Comparison of ENCODE assay signal across 8 cellular contexts in genomic region chr1:39408641-39409054, GRCh38.
DNase-seq lines count a peak whose midpoint lies in the region; TF ChIP-seq lines count a peak whose summit lies in the region.

No MANE protein-coding gene starts in this region.

- H3K56ac ChIP-seq in H9 (ENCODE audit: insufficient read length, low read depth, low read length), result no peak overlapping the region

- no peak overlapping the region for H3K18ac ChIP-seq in H9 (ENCODE audit: insufficient read length, low read depth, low read length)

- DNase-seq in H9 (peak; percentile 98), MG63 (peak; percentile 97), SHP77 treated with DMSO at 0.1 percent for 48 hours (lab: John Stamatoyannopoulos, UW) (peak; percentile 81), activated gamma-delta T cell treated with Interleukin-2 at 50 U/mL for 16 hours (peak; percentile 73), foreskin fibroblast (peak; percentile 97 to 99), neural crest cell (ENCODE audit: low read depth, low spot score) (peak; percentile 91), stomach (peak; percentile 93)

- H3K4me3 Mint-ChIP-seq in H9, result peak overlapping the region; percentile 80 to 91; a peak in 4 of 5 replicates
- H3K4me3 Mint-ChIP-seq in neural crest cell, result peak overlapping the region; percentile 95

- H3K9me3 ChIP-seq in DOHH2 (ENCODE audit: control insufficient read depth, insufficient read depth, low read length), result no peaks in the 10 kb centered on the region
- H3K9me3 ChIP-seq in H9 (ENCODE audit: control insufficient read depth, low read depth, low read length), result no peaks in the 10 kb centered on the region
- no peaks in the 10 kb centered on the region for H3K9me3 ChIP-seq in MG63
- no peaks in the 10 kb centered on the region for H3K9me3 ChIP-seq in stomach

- no peak overlapping the region for H3K14ac ChIP-seq in H9 (ENCODE audit: insufficient read depth, low read length)

- H2BK12ac ChIP-seq in H9 (ENCODE audit: insufficient read length, low read depth, low read length), result no peak overlapping the region

- H4K91ac ChIP-seq in H9 (ENCODE audit: insufficient read length, low read depth, low read length), result no peak overlapping the region

- TF ChIP-seq CTCF in DOHH2 (IDR thresholded peaks at IDR 0.05; ENCODE audit: low read depth, low read length, poor library complexity, severe bottlenecking), result no peak
- no peak for TF ChIP-seq CTCF in H9 (conservative IDR thresholded peaks at IDR 0.05)
- TF ChIP-seq CTCF in foreskin fibroblast (IDR thresholded peaks at IDR 0.05; ENCODE audit: low read depth, low read length), result no peak
- TF ChIP-seq CTCF in neural crest cell (conservative IDR thresholded peaks at IDR 0.05), result no peak
- no peak for TF ChIP-seq CTCF in stomach (IDR thresholded peaks at IDR 0.05)

- H2BK120ac ChIP-seq in H9 (ENCODE audit: low read depth, low read length, poor library complexity, severe bottlenecking), result no peak overlapping the region

- H3K36me3 Mint-ChIP-seq in H9 (ENCODE audit: insufficient read depth in 1 of 3, low read depth in 3 of 3) (peaks cover 27 to 34% (median 30%) of the 10 kb centered on the region in 3 experiments), neural crest cell (ENCODE audit: low read depth) (no peaks in the 10 kb centered on the region)

- no CpG with 5 or more reads among the region's 53 CpGs for WGBS in H9 (ENCODE audit: extremely low coverage, insufficient read length, low lambda C conversion rate)
- WGBS in stomach, 5 donors, result 0 to 1% (median 0%) methylated on average over 12 to 52 of the region's 53 CpGs; no CpG with 5 or more reads in 1 of the 5 donors

- peak overlapping the region; percentile 81 for H3K4me3 ChIP-seq in DOHH2 (ENCODE audit: low read length)
- H3K4me3 ChIP-seq in MG63, result peak overlapping the region; percentile 72
- peak overlapping the region; percentile 53 to 72 for H3K4me3 ChIP-seq in foreskin fibroblast (ENCODE audit: low read depth in 1 of 2, low read length in 2 of 2)
- peak overlapping the region; percentile 63 to 87 (median 74) for H3K4me3 ChIP-seq in stomach

- H3K4ac ChIP-seq in H9 (ENCODE audit: low read depth, low read length), result no peak overlapping the region

- H2AFZ ChIP-seq in H9 (ENCODE audit: low read length), result no peak overlapping the region

- H4K5ac ChIP-seq in H9 (ENCODE audit: insufficient read length, low read depth, low read length), result no peak overlapping the region

- no peaks in the 10 kb centered on the region for H3K79me1 ChIP-seq in H9 (ENCODE audit: insufficient read depth, low read depth, low read length, poor library complexity, severe bottlenecking)

- no peaks in the 10 kb centered on the region; the same call in 1 of the 2 replicates for H3K27me3 ChIP-seq in DOHH2 (ENCODE audit: control insufficient read depth, low read length)
- H3K27me3 ChIP-seq in H9 (ENCODE audit: insufficient read depth, low read length), result no peaks in the 10 kb centered on the region
- H3K27me3 ChIP-seq in MG63, result no peaks in the 10 kb centered on the region
- H3K27me3 ChIP-seq in stomach, result no peaks in the 10 kb centered on the region

- peaks cover 3% of the 10 kb centered on the region; the same call in 1 of the 2 replicates for H3K79me2 ChIP-seq in DOHH2 (ENCODE audit: control insufficient read depth, low read length)
- peaks cover 20% of the 10 kb centered on the region; the same call in 1 of the 2 replicates for H3K79me2 ChIP-seq in H9 (ENCODE audit: insufficient read depth, low read length)

- no peak overlapping the region for H3T11ph ChIP-seq in H9 (ENCODE audit: low read length)

- H3F3A ChIP-seq in DOHH2 (ENCODE audit: control insufficient read depth, insufficient read depth), result peaks cover 4% of the 10 kb centered on the region; the same call in 1 of the 2 replicates

- H3K9me3 Mint-ChIP-seq in H9, result peaks cover 0 to 28% of the 10 kb centered on the region in 2 experiments; a peak in 3 of 5 replicates
- no peaks in the 10 kb centered on the region for H3K9me3 Mint-ChIP-seq in neural crest cell

- no peaks in the 10 kb centered on the region for H3K9me2 ChIP-seq in DOHH2 (replicated peaks; ENCODE audit: control insufficient read depth, low read length)

- intact Hi-C loops in stomach (cut with DNase I; ENCODE audit: low total_unique reads), result no loop called here

- H3K4me2 ChIP-seq in DOHH2 (ENCODE audit: low read length) (peak overlapping the region; percentile 83), H9 (ENCODE audit: insufficient read depth, insufficient read length, low read length) (peak overlapping the region; percentile 70)

- no peak overlapping the region for H2BK20ac ChIP-seq in H9 (ENCODE audit: low read depth, low read length, poor library complexity, severe bottlenecking)

- H3K36me3 ChIP-seq in DOHH2 (ENCODE audit: control insufficient read depth, low read length) (no peaks in the 10 kb centered on the region; the same call in 1 of the 2 replicates), MG63 (peaks cover 13% of the 10 kb centered on the region), stomach (peaks cover 3 to 14% (median 9%) of the 10 kb centered on the region in 4 donors)

- no peak overlapping the region for H3K23ac ChIP-seq in H9 (ENCODE audit: insufficient read length, low read depth, low read length)

- H3K27ac ChIP-seq in DOHH2 (ENCODE audit: low read depth, low read length) (no peak overlapping the region), H9 (ENCODE audit: insufficient read length, low read depth, low read length) (no peak overlapping the region), stomach (peak overlapping the region; percentile 90 to 96 (median 94))

- H2BK5ac ChIP-seq in H9 (ENCODE audit: insufficient read length, low read length), result no peak overlapping the region

- peaks cover 6% of the 10 kb centered on the region for H3K23me2 ChIP-seq in H9 (ENCODE audit: insufficient read length, low read depth, low read length, poor library complexity, severe bottlenecking)

- H2AK5ac ChIP-seq in H9 (ENCODE audit: insufficient read length, low read length), result no peak overlapping the region

- H3K4me1 ChIP-seq in DOHH2 (ENCODE audit: control insufficient read depth, low read length) (peaks cover 29% of the 10 kb centered on the region), H9 (ENCODE audit: insufficient read depth, low read length) (peaks cover 9% of the 10 kb centered on the region; the same call in 1 of the 2 replicates), stomach (peaks cover 52 to 86% (median 70%) of the 10 kb centered on the region in 4 donors)

- no peak for TF ChIP-seq POLR2A in stomach (IDR thresholded peaks at IDR 0.05)

- H2BK15ac ChIP-seq in H9 (ENCODE audit: low read depth, low read length), result no peak overlapping the region

- H3K27me3 Mint-ChIP-seq in H9 (ENCODE audit: low read depth) (no peaks in the 10 kb centered on the region), neural crest cell (ENCODE audit: low read depth) (no peaks in the 10 kb centered on the region)

- H3K4me1 Mint-ChIP-seq in H9 (peaks cover 39 to 48% of the 10 kb centered on the region in 2 experiments), neural crest cell (peaks cover 50% of the 10 kb centered on the region)

- no peak overlapping the region for H4K8ac ChIP-seq in H9 (replicated peaks; ENCODE audit: insufficient read length, low read depth, low read length)

- H3K27ac Mint-ChIP-seq in H9 (no peak overlapping the region), neural crest cell (ENCODE audit: unreplicated experiment) (peak overlapping the region; percentile 98)

- H4K20me1 ChIP-seq in DOHH2 (ENCODE audit: control insufficient read depth, insufficient read depth, low read depth, low read length), result peaks cover 9% of the 10 kb centered on the region
- no peaks in the 10 kb centered on the region for H4K20me1 ChIP-seq in H9 (ENCODE audit: control insufficient read depth, insufficient read depth, insufficient read length)

- no peak for TF ChIP-seq EP300 in stomach (IDR thresholded peaks at IDR 0.05)

- no peak overlapping the region for H3K9ac ChIP-seq in H9 (ENCODE audit: extremely low read depth, insufficient read length, low read length)

Comparison
In these comparisons a context has a peak if more than half of its experiments do, and no peak if none do; other contexts are left out.
1. H3K27ac ChIP-seq: peak in stomach (5 of 5); none in DOHH2 (single experiment) and H9 (single experiment).
2. Peak in every context shown above with its lines, with median percentiles within 50 percentile points of each other: H3K4me3 ChIP-seq and DNase-seq.